ENCODE assay signal across 17 cellular contexts in genomic region chr11:14538271-14538925, GRCh38. TPM values are rescaled to one million over a fixed set of nuclear protein-coding genes. Genes with fewer than 3 reads are reported as not detected.
DNase-seq lines count a peak whose midpoint lies in the region; ATAC-seq, FAIRE-seq and TF ChIP-seq lines count a peak whose summit lies in the region.
"Had no signal": no experiment of that assay in that cellular context is flagged by ENCODE, and none has a peak within 500 bp of the region (broad histone marks: within the 10 kb centered on the region; RNA-seq: fewer than 3 reads in every experiment).

No MANE protein-coding gene starts in this region.

- H2AFZ ChIP-seq in hepatocyte, result no peak overlapping the region

- intact Hi-C loops in ascending aorta (cut with DNase I), result no loop called here
- intact Hi-C loops in lower lobe of right lung (cut with DNase I), result loop anchor here (10.0 kb wide), 1 partner anchor 366 kb away; no protein-coding TSS in a partner anchor

- no peaks in the 10 kb centered on the region for H3K9me3 ChIP-seq in ascending aorta
- H3K9me3 ChIP-seq in lower lobe of right lung, result no peaks in the 10 kb centered on the region
- H3K9me3 ChIP-seq in hepatocyte (ENCODE audit: low read depth), result no peaks in the 10 kb centered on the region
- H3K9me3 ChIP-seq: BLaER1 had no signal

- peak overlapping the region; percentile 85 to 90 for H3K27ac ChIP-seq in ascending aorta
- peak overlapping the region; percentile 49 for H3K27ac ChIP-seq in lower lobe of right lung
- H3K27ac ChIP-seq in hepatocyte, result no peak overlapping the region
- H3K27ac ChIP-seq: BLaER1, RWPE1 had no signal

- ATAC-seq in lower lobe of right lung, result no peak
- ATAC-seq: stimulated activated memory B cell treated with anti-CD40 and anti-IgM and Interleukin-4, amounts not matched to agents 10 μg/mL and 1 μg/mL and 100 μg/mL, for 72 hours had no signal

- H3K4me1 ChIP-seq in ascending aorta (peaks cover 3 to 30% of the 10 kb centered on the region in 2 donors), lower lobe of right lung (peaks cover 41% of the 10 kb centered on the region), hepatocyte (ENCODE audit: insufficient read depth) (peaks cover 7% of the 10 kb centered on the region)

- TF ChIP-seq POLR2A in GM12891 (IDR thresholded peaks at IDR 0.05; ENCODE audit: low read depth, low read length), result no peak

- WGBS in hepatocyte (ENCODE audit: low lambda C conversion rate, missing lambda C conversion rate), result 82% methylated on average over 6 of the region's 6 CpGs

- no peaks in the 10 kb centered on the region for H3K79me2 ChIP-seq in hepatocyte

- FAIRE-seq in urothelium cell line (lab: Jason Lieb, UNC), result no peak
- no peak for FAIRE-seq in GM12891 (lab: Jason Lieb, UNC)

- no peak for TF ChIP-seq CTCF in ascending aorta (IDR thresholded peaks at IDR 0.05)
- TF ChIP-seq CTCF in lower lobe of right lung (IDR thresholded peaks at IDR 0.05), result no peak
- no peak for TF ChIP-seq CTCF in hepatocyte (IDR thresholded peaks at IDR 0.05; ENCODE audit: poor library complexity)

- peak; percentile 45 for DNase-seq in Ammon's horn (ENCODE audit: low spot score)
- DNase-seq in DMS 273 (lab: John Stamatoyannopoulos, UW; ENCODE audit: unreplicated experiment), result peak; percentile 81
- no peak for DNase-seq in ascending aorta (ENCODE audit: low spot score in 2 of 2)
- DNase-seq in lower lobe of right lung, result no peak
- DNase-seq in urothelium cell line (ENCODE audit: low spot score), result no peak
- no peak for DNase-seq in NCI-H2227 (lab: John Stamatoyannopoulos, UW; ENCODE audit: unreplicated experiment)
- DNase-seq in hepatocyte (ENCODE audit: low spot score), result no peak
- DNase-seq in GM12891 (ENCODE audit: insufficient read length, low spot score), result no peak
- DNase-seq: activated CD4-positive, alpha-beta T cell treated with anti-CD3 and anti-CD28 coated beads for 1 hour; HCEC 1CT; NCI-H2029; NCI-H748 treated with DMSO at 0.1 percent for 48 hours had no signal

- no peaks in the 10 kb centered on the region for H3K9me2 ChIP-seq in hepatocyte (replicated peaks; ENCODE audit: insufficient read depth)

- peak overlapping the region in 1 of 2 donors; percentile 45 for H3K4me3 ChIP-seq in ascending aorta
- H3K4me3 ChIP-seq in lower lobe of right lung, result no peak overlapping the region
- H3K4me3 ChIP-seq in hepatocyte, result no peak overlapping the region
- H3K4me3 ChIP-seq: BLaER1, lung, skin epidermis had no signal

- H4K20me1 ChIP-seq in hepatocyte (ENCODE audit: insufficient read depth, poor library complexity, severe bottlenecking), result no peaks in the 10 kb centered on the region
- H4K20me1 ChIP-seq: BLaER1 had no signal

- H3K36me3 ChIP-seq in ascending aorta, result no peaks in the 10 kb centered on the region
- H3K36me3 ChIP-seq in lower lobe of right lung, result no peaks in the 10 kb centered on the region
- no peaks in the 10 kb centered on the region for H3K36me3 ChIP-seq in hepatocyte (replicated peaks; ENCODE audit: insufficient read depth, low read depth)
- H3K36me3 ChIP-seq: BLaER1 had no signal

- H3K4me2 ChIP-seq in hepatocyte, result no peak overlapping the region
- H3K4me2 ChIP-seq: BLaER1 had no signal

- no peaks in the 10 kb centered on the region for H3K27me3 ChIP-seq in ascending aorta
- no peaks in the 10 kb centered on the region for H3K27me3 ChIP-seq in lower lobe of right lung (ENCODE audit: low read depth)
- no peaks in the 10 kb centered on the region for H3K27me3 ChIP-seq in hepatocyte
- H3K27me3 ChIP-seq: BLaER1 had no signal

TF ChIP-seq in GM12891, 5 proteins besides CTCF, POLR2A, EP300 and RAD21:
- TF ChIP-seq TAF1 (IDR thresholded peaks at IDR 0.05; ENCODE audit: low read depth, low read length) (no peak), POLR2AphosphoS5 (IDR thresholded peaks at IDR 0.05; ENCODE audit: low read depth, low read length) (no peak), POU2F2 (IDR thresholded peaks at IDR 0.05; ENCODE audit: low read depth, low read length) (no peak), PAX5 (IDR thresholded peaks at IDR 0.05; ENCODE audit: insufficient read depth, low read length, severe bottlenecking) (no peak), SPI1 (IDR thresholded peaks at IDR 0.05; ENCODE audit: low read depth, low read length) (no peak)

RNA-seq across cellular contexts. Expression of gene PSMA1, which starts 18.2 kb away (rescaled TPM):
- 42.5 TPM for total RNA-seq in ascending aorta
- 121 TPM for total RNA-seq in lower lobe of right lung
- 178 and 182 TPM in 2 replicates for total RNA-seq in hepatocyte
- 214 and 243 TPM in 2 replicates for polyA plus RNA-seq in hepatocyte
- polyA plus RNA-seq in GM12891 (2012; ENCODE audit: low read depth, missing spikeins), result 188 TPM

RNA-seq across cellular contexts. Expression of gene COPB1, which starts 38.8 kb away (rescaled TPM):
- total RNA-seq in ascending aorta (29.8 TPM), lower lobe of right lung (87.8 TPM), hepatocyte (226 and 228 TPM in 2 replicates)
- 87.5 and 98.2 TPM in 2 replicates for polyA plus RNA-seq in hepatocyte
- 73.0 TPM for polyA plus RNA-seq in GM12891 (2012; ENCODE audit: low read depth, missing spikeins)

Comparison
In these comparisons a context has a peak if more than half of its experiments do, and no peak if none do; other contexts are left out.
1. DNase-seq: peak in Ammon's horn (single experiment) and DMS 273 (single experiment); none in ascending aorta (0 of 2), lower lobe of right lung (single experiment), urothelium cell line (single experiment), NCI-H2227 (single experiment), hepatocyte (single experiment) and GM12891 (single experiment).